Comparison of ENCODE assay signal across 1 cellular context in the genomic region with DNA sequence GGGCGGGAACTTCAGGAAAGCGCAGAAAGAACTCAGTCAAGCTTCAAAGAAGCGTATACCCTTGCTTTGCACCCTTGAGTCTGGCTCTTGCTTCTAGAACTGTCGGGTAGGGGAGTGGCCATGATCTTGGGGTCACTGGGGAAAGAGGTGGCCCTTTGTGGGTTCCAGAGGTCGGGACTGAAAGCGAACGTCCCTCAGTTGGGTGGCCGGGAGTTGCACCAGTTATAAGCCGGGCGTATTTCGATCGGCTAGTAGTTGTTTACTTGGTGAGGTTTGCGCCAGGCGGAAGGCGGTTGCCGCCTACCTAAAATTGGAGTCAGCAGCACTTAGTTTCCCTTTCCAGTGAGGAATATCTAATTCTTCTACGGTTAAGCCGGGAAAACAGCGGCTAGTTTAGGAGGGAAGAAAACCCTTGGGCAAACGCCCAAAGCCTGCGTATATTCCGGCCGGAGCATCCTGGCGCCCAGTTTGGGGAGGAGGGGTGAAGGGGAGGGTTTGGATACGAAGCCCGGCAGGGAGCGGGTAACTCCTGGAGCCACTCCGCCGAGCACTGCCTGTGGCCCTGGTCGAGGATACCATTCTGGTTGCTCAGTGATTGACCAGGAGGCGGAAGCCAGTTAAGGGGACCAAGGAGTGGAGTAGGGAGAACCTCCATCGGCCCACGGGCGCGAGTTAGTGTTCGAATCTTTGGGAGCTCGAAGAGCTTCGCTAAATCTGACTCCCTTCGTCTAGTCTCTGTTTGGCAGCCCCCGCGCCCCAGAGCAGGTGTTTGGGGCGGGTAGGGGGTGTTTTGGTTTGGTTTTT.
TF ChIP-seq lines count a peak whose summit lies in the region.

No MANE protein-coding gene starts in this region.

TF ChIP-seq in HepG2, 621 proteins besides CTCF, POLR2A, EP300 and RAD21:
- TF ChIP-seq EZH2 (conservative IDR thresholded peaks at IDR 0.05; ENCODE audit: low read depth, low read length) (0 out of 2 replicates have a peak, but pooled peaks have one; percentile 43), SP4 (CRISPR knock-in tag; IDR thresholded peaks at IDR 0.05) (no peak)
- TF ChIP-seq, protein P1, sequence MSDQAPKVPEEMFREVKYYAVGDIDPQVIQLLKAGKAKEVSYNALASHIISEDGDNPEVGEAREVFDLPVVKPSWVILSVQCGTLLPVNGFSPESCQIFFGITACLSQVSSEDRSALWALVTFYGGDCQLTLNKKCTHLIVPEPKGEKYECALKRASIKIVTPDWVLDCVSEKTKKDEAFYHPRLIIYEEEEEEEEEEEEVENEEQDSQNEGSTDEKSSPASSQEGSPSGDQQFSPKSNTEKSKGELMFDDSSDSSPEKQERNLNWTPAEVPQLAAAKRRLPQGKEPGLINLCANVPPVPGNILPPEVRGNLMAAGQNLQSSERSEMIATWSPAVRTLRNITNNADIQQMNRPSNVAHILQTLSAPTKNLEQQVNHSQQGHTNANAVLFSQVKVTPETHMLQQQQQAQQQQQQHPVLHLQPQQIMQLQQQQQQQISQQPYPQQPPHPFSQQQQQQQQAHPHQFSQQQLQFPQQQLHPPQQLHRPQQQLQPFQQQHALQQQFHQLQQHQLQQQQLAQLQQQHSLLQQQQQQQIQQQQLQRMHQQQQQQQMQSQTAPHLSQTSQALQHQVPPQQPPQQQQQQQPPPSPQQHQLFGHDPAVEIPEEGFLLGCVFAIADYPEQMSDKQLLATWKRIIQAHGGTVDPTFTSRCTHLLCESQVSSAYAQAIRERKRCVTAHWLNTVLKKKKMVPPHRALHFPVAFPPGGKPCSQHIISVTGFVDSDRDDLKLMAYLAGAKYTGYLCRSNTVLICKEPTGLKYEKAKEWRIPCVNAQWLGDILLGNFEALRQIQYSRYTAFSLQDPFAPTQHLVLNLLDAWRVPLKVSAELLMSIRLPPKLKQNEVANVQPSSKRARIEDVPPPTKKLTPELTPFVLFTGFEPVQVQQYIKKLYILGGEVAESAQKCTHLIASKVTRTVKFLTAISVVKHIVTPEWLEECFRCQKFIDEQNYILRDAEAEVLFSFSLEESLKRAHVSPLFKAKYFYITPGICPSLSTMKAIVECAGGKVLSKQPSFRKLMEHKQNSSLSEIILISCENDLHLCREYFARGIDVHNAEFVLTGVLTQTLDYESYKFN (CRISPR knock-in tag; conservative IDR thresholded peaks at IDR 0.05), result no peak
